In genomic region chr14:51139221-51139681, GRCh38 we compare ENCODE assay signal across 1 cellular context.
TF ChIP-seq lines count a peak whose summit lies in the region.

No MANE protein-coding gene starts in this region.

TF ChIP-seq in GM23338, 12 proteins besides CTCF, POLR2A, EP300 and RAD21 (continued from another document):
- no peak for TF ChIP-seq REST (IDR thresholded peaks at IDR 0.05; ENCODE audit: unreplicated experiment)
